In the genomic region with DNA sequence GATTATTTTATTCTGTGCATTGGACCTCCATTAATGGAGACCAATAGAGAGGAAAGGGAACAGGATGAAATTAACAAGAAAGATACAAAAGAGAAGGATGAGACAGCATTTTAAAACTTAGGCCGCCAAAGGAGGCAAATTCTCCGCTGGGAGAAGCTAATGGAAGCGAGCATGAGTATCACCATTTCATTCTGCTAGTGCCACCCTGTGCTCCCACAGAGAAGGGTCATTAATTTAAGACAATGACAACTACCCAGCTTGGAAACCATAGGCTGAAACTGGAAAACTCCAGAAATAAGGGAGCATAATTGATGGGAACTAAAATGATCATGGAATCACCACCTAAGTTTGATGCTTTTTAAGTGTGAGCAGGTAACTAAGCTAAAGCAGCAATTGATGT, we compare ENCODE assay signal across 2 cellular contexts.
TF ChIP-seq lines count a peak whose summit lies in the region.

No MANE protein-coding gene starts in this region.

TF ChIP-seq in HCT116, 20 proteins besides CTCF, POLR2A, EP300 and RAD21 (continued from another document):
- no peak for TF ChIP-seq SIN3A (IDR thresholded peaks at IDR 0.05; ENCODE audit: low read depth)
- no peak for TF ChIP-seq EGR1 (IDR thresholded peaks at IDR 0.05; ENCODE audit: low read depth)
- TF ChIP-seq, protein P1, sequence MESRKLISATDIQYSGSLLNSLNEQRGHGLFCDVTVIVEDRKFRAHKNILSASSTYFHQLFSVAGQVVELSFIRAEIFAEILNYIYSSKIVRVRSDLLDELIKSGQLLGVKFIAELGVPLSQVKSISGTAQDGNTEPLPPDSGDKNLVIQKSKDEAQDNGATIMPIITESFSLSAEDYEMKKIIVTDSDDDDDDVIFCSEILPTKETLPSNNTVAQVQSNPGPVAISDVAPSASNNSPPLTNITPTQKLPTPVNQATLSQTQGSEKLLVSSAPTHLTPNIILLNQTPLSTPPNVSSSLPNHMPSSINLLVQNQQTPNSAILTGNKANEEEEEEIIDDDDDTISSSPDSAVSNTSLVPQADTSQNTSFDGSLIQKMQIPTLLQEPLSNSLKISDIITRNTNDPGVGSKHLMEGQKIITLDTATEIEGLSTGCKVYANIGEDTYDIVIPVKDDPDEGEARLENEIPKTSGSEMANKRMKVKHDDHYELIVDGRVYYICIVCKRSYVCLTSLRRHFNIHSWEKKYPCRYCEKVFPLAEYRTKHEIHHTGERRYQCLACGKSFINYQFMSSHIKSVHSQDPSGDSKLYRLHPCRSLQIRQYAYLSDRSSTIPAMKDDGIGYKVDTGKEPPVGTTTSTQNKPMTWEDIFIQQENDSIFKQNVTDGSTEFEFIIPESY (IDR thresholded peaks at IDR 0.05; ENCODE audit: extremely low read depth, insufficient replicate concordance, low read length): no peak
- no peak for TF ChIP-seq EZH2phosphoT487 (IDR thresholded peaks at IDR 0.05; ENCODE audit: borderline replicate concordance)
- TF ChIP-seq CEBPB (IDR thresholded peaks at IDR 0.05; ENCODE audit: low read depth): no peak

TF ChIP-seq in H1, 55 proteins besides CTCF, POLR2A, EP300 and RAD21 (continued from another document):
- 0 out of 2 replicates have a peak, but pooled peaks have one; percentile 17 for TF ChIP-seq MAFK (IDR thresholded peaks at IDR 0.05; ENCODE audit: low read depth, low read length)
